Comparison of ENCODE assay signal across 1 cellular context in the genomic region with DNA sequence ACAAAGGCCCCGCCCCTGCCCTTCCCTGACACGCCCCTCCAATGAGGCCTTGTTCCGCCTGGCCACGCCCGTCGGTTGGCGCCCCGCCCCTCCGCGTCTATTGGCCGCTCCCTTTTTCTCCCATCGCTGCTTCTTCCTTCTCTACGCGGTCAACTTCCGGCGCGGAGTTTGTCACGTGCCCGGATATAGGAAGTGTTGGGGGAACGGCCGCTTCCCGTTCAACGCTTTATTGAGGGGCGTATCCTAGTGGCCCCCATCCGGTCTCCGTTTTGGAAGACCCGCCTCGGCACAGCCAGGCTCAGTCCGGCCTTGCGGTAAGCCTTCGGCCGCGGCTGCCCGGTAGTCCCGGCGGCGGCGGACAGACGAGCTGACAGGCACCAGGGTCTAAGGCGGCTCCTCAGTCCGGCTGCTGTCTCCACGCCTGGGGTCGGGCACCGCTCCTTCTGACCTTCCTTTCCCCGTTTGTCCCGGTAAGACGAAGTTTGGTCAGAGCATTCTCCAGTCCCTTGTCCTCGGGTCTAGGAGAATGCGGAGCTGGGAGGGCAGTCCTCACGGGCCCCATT.
TF ChIP-seq lines count a peak whose summit lies in the region.

A gene with protein sequence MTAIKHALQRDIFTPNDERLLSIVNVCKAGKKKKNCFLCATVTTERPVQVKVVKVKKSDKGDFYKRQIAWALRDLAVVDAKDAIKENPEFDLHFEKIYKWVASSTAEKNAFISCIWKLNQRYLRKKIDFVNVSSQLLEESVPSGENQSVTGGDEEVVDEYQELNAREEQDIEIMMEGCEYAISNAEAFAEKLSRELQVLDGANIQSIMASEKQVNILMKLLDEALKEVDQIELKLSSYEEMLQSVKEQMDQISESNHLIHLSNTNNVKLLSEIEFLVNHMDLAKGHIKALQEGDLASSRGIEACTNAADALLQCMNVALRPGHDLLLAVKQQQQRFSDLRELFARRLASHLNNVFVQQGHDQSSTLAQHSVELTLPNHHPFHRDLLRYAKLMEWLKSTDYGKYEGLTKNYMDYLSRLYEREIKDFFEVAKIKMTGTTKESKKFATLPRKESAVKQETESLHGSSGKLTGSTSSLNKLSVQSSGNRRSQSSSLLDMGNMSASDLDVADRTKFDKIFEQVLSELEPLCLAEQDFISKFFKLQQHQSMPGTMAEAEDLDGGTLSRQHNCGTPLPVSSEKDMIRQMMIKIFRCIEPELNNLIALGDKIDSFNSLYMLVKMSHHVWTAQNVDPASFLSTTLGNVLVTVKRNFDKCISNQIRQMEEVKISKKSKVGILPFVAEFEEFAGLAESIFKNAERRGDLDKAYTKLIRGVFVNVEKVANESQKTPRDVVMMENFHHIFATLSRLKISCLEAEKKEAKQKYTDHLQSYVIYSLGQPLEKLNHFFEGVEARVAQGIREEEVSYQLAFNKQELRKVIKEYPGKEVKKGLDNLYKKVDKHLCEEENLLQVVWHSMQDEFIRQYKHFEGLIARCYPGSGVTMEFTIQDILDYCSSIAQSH (plus strand): TSS at position 165 of the 563 bp plus-strand sequence. CDS start 4,676 bp downstream, outside the sequence.

TF ChIP-seq in K562, 482 proteins besides CTCF, POLR2A, EP300 and RAD21 (continued from another document and continues in another):
- TF ChIP-seq, protein P1, sequence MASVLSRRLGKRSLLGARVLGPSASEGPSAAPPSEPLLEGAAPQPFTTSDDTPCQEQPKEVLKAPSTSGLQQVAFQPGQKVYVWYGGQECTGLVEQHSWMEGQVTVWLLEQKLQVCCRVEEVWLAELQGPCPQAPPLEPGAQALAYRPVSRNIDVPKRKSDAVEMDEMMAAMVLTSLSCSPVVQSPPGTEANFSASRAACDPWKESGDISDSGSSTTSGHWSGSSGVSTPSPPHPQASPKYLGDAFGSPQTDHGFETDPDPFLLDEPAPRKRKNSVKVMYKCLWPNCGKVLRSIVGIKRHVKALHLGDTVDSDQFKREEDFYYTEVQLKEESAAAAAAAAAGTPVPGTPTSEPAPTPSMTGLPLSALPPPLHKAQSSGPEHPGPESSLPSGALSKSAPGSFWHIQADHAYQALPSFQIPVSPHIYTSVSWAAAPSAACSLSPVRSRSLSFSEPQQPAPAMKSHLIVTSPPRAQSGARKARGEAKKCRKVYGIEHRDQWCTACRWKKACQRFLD (CRISPR knock-in tag; IDR thresholded peaks at IDR 0.05), result no peak
- TF ChIP-seq GABPB1 (CRISPR knock-in tag; IDR thresholded peaks at IDR 0.05), result peak; percentile 94
- TF ChIP-seq, protein P2, sequence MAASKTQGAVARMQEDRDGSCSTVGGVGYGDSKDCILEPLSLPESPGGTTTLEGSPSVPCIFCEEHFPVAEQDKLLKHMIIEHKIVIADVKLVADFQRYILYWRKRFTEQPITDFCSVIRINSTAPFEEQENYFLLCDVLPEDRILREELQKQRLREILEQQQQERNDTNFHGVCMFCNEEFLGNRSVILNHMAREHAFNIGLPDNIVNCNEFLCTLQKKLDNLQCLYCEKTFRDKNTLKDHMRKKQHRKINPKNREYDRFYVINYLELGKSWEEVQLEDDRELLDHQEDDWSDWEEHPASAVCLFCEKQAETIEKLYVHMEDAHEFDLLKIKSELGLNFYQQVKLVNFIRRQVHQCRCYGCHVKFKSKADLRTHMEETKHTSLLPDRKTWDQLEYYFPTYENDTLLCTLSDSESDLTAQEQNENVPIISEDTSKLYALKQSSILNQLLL (CRISPR knock-in tag; IDR thresholded peaks at IDR 0.05; ENCODE audit: borderline replicate concordance), result no peak
- no peak for TF ChIP-seq ZNF24 (IDR thresholded peaks at IDR 0.05)
- no peak for TF ChIP-seq DACH1 (IDR thresholded peaks at IDR 0.05; ENCODE audit: partially characterized antibody)
- no peak for TF ChIP-seq MYBL2 (IDR thresholded peaks at IDR 0.05; ENCODE audit: low read depth)
- TF ChIP-seq MYBL2 (CRISPR knock-in tag; IDR thresholded peaks at IDR 0.05; ENCODE audit: borderline replicate concordance), result no peak
- no peak for TF ChIP-seq KHSRP (IDR thresholded peaks at IDR 0.05)
- no peak for TF ChIP-seq HIVEP1 (CRISPR knock-in tag; IDR thresholded peaks at IDR 0.05)
- TF ChIP-seq POU5F1 (IDR thresholded peaks at IDR 0.05; ENCODE audit: borderline replicate concordance, low read depth, low read length, partially characterized antibody), result peak; percentile 62
- TF ChIP-seq SMAD2 (IDR thresholded peaks at IDR 0.05; ENCODE audit: low read depth, low read length), result no peak
- TF ChIP-seq ZFPM2 (CRISPR knock-in tag; IDR thresholded peaks at IDR 0.05), result no peak
- TF ChIP-seq SP1 (CRISPR knock-in tag; IDR thresholded peaks at IDR 0.05), result peak; percentile 88
- TF ChIP-seq PML (IDR thresholded peaks at IDR 0.05; ENCODE audit: low read length), result peak; percentile 68; the same call in 1 of the 2 replicates
- TF ChIP-seq CBX1 (IDR thresholded peaks at IDR 0.05; ENCODE audit: low read depth), result peak; percentile 74; the same call in 1 of the 2 replicates
- TF ChIP-seq, protein P3, sequence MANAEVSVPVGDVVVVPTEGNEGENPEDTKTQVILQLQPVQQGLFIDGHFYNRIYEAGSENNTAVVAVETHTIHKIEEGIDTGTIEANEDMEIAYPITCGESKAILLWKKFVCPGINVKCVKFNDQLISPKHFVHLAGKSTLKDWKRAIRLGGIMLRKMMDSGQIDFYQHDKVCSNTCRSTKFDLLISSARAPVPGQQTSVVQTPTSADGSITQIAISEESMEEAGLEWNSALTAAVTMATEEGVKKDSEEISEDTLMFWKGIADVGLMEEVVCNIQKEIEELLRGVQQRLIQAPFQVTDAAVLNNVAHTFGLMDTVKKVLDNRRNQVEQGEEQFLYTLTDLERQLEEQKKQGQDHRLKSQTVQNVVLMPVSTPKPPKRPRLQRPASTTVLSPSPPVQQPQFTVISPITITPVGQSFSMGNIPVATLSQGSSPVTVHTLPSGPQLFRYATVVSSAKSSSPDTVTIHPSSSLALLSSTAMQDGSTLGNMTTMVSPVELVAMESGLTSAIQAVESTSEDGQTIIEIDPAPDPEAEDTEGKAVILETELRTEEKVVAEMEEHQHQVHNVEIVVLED (CRISPR knock-in tag; IDR thresholded peaks at IDR 0.05), result peak; percentile 44
- TF ChIP-seq, protein P4, sequence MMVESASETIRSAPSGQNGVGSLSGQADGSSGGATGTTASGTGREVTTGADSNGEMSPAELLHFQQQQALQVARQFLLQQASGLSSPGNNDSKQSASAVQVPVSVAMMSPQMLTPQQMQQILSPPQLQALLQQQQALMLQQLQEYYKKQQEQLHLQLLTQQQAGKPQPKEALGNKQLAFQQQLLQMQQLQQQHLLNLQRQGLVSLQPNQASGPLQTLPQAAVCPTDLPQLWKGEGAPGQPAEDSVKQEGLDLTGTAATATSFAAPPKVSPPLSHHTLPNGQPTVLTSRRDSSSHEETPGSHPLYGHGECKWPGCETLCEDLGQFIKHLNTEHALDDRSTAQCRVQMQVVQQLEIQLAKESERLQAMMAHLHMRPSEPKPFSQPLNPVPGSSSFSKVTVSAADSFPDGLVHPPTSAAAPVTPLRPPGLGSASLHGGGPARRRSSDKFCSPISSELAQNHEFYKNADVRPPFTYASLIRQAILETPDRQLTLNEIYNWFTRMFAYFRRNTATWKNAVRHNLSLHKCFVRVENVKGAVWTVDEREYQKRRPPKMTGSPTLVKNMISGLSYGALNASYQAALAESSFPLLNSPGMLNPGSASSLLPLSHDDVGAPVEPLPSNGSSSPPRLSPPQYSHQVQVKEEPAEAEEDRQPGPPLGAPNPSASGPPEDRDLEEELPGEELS (CRISPR knock-in tag; IDR thresholded peaks at IDR 0.05; ENCODE audit: borderline replicate concordance), result no peak
- TF ChIP-seq DPF2 (IDR thresholded peaks at IDR 0.05), result no peak
- no peak for TF ChIP-seq RHOXF2B (CRISPR knock-in tag; conservative IDR thresholded peaks at IDR 0.05)
- TF ChIP-seq ZFP30 (CRISPR knock-in tag; IDR thresholded peaks at IDR 0.05; ENCODE audit: borderline replicate concordance), result no peak
- TF ChIP-seq, protein P5, sequence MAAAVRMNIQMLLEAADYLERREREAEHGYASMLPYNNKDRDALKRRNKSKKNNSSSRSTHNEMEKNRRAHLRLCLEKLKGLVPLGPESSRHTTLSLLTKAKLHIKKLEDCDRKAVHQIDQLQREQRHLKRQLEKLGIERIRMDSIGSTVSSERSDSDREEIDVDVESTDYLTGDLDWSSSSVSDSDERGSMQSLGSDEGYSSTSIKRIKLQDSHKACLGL (CRISPR knock-in tag; IDR thresholded peaks at IDR 0.05; ENCODE audit: borderline replicate concordance, poor library complexity, severe bottlenecking), result no peak
- TF ChIP-seq ZNF3 (CRISPR knock-in tag; IDR thresholded peaks at IDR 0.05), result no peak
- no peak for TF ChIP-seq XRCC3 (IDR thresholded peaks at IDR 0.05)
- TF ChIP-seq RUNX1 (IDR thresholded peaks at IDR 0.05; ENCODE audit: low read depth), result no peak
- TF ChIP-seq, protein P6, sequence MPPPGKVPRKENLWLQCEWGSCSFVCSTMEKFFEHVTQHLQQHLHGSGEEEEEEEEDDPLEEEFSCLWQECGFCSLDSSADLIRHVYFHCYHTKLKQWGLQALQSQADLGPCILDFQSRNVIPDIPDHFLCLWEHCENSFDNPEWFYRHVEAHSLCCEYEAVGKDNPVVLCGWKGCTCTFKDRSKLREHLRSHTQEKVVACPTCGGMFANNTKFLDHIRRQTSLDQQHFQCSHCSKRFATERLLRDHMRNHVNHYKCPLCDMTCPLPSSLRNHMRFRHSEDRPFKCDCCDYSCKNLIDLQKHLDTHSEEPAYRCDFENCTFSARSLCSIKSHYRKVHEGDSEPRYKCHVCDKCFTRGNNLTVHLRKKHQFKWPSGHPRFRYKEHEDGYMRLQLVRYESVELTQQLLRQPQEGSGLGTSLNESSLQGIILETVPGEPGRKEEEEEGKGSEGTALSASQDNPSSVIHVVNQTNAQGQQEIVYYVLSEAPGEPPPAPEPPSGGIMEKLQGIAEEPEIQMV (tag; conservative IDR thresholded peaks at IDR 0.05; ENCODE audit: low read depth), result no peak
- TF ChIP-seq, protein P7, sequence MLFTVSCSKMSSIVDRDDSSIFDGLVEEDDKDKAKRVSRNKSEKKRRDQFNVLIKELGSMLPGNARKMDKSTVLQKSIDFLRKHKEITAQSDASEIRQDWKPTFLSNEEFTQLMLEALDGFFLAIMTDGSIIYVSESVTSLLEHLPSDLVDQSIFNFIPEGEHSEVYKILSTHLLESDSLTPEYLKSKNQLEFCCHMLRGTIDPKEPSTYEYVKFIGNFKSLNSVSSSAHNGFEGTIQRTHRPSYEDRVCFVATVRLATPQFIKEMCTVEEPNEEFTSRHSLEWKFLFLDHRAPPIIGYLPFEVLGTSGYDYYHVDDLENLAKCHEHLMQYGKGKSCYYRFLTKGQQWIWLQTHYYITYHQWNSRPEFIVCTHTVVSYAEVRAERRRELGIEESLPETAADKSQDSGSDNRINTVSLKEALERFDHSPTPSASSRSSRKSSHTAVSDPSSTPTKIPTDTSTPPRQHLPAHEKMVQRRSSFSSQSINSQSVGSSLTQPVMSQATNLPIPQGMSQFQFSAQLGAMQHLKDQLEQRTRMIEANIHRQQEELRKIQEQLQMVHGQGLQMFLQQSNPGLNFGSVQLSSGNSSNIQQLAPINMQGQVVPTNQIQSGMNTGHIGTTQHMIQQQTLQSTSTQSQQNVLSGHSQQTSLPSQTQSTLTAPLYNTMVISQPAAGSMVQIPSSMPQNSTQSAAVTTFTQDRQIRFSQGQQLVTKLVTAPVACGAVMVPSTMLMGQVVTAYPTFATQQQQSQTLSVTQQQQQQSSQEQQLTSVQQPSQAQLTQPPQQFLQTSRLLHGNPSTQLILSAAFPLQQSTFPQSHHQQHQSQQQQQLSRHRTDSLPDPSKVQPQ (CRISPR knock-in tag; IDR thresholded peaks at IDR 0.05; ENCODE audit: borderline replicate concordance), result no peak
- TF ChIP-seq, protein P8, sequence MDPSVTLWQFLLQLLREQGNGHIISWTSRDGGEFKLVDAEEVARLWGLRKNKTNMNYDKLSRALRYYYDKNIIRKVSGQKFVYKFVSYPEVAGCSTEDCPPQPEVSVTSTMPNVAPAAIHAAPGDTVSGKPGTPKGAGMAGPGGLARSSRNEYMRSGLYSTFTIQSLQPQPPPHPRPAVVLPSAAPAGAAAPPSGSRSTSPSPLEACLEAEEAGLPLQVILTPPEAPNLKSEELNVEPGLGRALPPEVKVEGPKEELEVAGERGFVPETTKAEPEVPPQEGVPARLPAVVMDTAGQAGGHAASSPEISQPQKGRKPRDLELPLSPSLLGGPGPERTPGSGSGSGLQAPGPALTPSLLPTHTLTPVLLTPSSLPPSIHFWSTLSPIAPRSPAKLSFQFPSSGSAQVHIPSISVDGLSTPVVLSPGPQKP (CRISPR knock-in tag; IDR thresholded peaks at IDR 0.05), result no peak
- TF ChIP-seq PRMT5 (CRISPR knock-in tag; IDR thresholded peaks at IDR 0.05), result no peak
- TF ChIP-seq CBFA2T3 (IDR thresholded peaks at IDR 0.05), result no peak
- TF ChIP-seq, protein P9, sequence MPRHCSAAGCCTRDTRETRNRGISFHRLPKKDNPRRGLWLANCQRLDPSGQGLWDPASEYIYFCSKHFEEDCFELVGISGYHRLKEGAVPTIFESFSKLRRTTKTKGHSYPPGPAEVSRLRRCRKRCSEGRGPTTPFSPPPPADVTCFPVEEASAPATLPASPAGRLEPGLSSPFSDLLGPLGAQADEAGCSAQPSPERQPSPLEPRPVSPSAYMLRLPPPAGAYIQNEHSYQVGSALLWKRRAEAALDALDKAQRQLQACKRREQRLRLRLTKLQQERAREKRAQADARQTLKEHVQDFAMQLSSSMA (CRISPR knock-in tag; IDR thresholded peaks at IDR 0.05), result no peak
- TF ChIP-seq THRAP3 (IDR thresholded peaks at IDR 0.05; ENCODE audit: borderline replicate concordance), result no peak
- TF ChIP-seq ZNF311 (CRISPR knock-in tag; IDR thresholded peaks at IDR 0.05), result no peak
- peak; percentile 98 for TF ChIP-seq ELF2 (CRISPR knock-in tag; IDR thresholded peaks at IDR 0.05)
- TF ChIP-seq ZNF584 (CRISPR knock-in tag; IDR thresholded peaks at IDR 0.05; ENCODE audit: low read depth), result no peak
- no peak for TF ChIP-seq SP2 (IDR thresholded peaks at IDR 0.05; ENCODE audit: extremely low read depth, low read depth, low read length, poor library complexity, severe bottlenecking)
- TF ChIP-seq, protein P10, sequence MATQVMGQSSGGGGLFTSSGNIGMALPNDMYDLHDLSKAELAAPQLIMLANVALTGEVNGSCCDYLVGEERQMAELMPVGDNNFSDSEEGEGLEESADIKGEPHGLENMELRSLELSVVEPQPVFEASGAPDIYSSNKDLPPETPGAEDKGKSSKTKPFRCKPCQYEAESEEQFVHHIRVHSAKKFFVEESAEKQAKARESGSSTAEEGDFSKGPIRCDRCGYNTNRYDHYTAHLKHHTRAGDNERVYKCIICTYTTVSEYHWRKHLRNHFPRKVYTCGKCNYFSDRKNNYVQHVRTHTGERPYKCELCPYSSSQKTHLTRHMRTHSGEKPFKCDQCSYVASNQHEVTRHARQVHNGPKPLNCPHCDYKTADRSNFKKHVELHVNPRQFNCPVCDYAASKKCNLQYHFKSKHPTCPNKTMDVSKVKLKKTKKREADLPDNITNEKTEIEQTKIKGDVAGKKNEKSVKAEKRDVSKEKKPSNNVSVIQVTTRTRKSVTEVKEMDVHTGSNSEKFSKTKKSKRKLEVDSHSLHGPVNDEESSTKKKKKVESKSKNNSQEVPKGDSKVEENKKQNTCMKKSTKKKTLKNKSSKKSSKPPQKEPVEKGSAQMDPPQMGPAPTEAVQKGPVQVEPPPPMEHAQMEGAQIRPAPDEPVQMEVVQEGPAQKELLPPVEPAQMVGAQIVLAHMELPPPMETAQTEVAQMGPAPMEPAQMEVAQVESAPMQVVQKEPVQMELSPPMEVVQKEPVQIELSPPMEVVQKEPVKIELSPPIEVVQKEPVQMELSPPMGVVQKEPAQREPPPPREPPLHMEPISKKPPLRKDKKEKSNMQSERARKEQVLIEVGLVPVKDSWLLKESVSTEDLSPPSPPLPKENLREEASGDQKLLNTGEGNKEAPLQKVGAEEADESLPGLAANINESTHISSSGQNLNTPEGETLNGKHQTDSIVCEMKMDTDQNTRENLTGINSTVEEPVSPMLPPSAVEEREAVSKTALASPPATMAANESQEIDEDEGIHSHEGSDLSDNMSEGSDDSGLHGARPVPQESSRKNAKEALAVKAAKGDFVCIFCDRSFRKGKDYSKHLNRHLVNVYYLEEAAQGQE (CRISPR knock-in tag; IDR thresholded peaks at IDR 0.05; ENCODE audit: low read depth), result peak; percentile 78; the same call in 1 of the 2 replicates
- no peak for TF ChIP-seq NR2F6 (CRISPR knock-in tag; IDR thresholded peaks at IDR 0.05)
- TF ChIP-seq CREB1 (IDR thresholded peaks at IDR 0.05), result peak; percentile 80
- TF ChIP-seq CREB1 (CRISPR knock-in tag; IDR thresholded peaks at IDR 0.05), result peak; percentile 59; the same call in 1 of the 2 replicates
